In genomic region chr7:32347244-32347828, GRCh38 we compare ENCODE assay signal across 8 cellular contexts.
A peak's percentile ranks its signal among the peaks of the same experiment; 100 is the strongest.
DNase-seq lines count a peak whose midpoint lies in the region; ATAC-seq and TF ChIP-seq lines count a peak whose summit lies in the region.

No MANE protein-coding gene starts in this region.

- H3K4me3 ChIP-seq in OCI-LY7 (ENCODE audit: low read depth, low read length, poor library complexity, severe bottlenecking) (no peak overlapping the region), esophagus squamous epithelium (no peak overlapping the region)

- no peak overlapping the region for H3K27ac ChIP-seq in OCI-LY7 (ENCODE audit: low read depth, low read length, poor library complexity, severe bottlenecking)
- no peak overlapping the region for H3K27ac ChIP-seq in esophagus squamous epithelium

- no peaks in the 10 kb centered on the region for H3K79me2 ChIP-seq in OCI-LY7 (ENCODE audit: insufficient read depth, low read depth, low read length)

- DNase-seq in CD1c-positive myeloid dendritic cell (ENCODE audit: extremely low spot score) (peak; percentile 37), GM20000 (ENCODE audit: low spot score) (peak; percentile 34), OCI-LY7 (ENCODE audit: low spot score) (peak; percentile 19), esophagus squamous epithelium (lab: John Stamatoyannopoulos, UW) (no peak), NCI-H146 (lab: John Stamatoyannopoulos, UW) (no peak), cerebellar nuclear complex (lab: John Stamatoyannopoulos, UW) (no peak)
- DNase-seq in stimulated activated CD4-positive, alpha-beta T cell treated with anti-CD3 and anti-CD28 coated beads, Interleukin-12 subunit alpha, Interleukin-12 subunit beta, amount 100 ng/mL, for 4 hours: peak; percentile 11

- WGBS in esophagus squamous epithelium, 2 donors: 63 to 70% methylated on average over 2 of the region's 2 CpGs

- BruUV-seq in OCI-LY7 (replicated peaks; lab: Mats Ljungman, UMichigan): no TSS peak

- no peaks in the 10 kb centered on the region for H3K4me1 ChIP-seq in OCI-LY7 (ENCODE audit: insufficient read depth, low read length, poor library complexity, severe bottlenecking)
- H3K4me1 ChIP-seq in esophagus squamous epithelium: no peaks in the 10 kb centered on the region

- CTCF ChIA-PET in OCI-LY7 (lab: Charles Lee; ENCODE audit: unreplicated experiment): no interaction called here

- TF ChIP-seq POLR2A in esophagus squamous epithelium (IDR thresholded peaks at IDR 0.05): no peak

- no peaks in the 10 kb centered on the region for H4K20me1 ChIP-seq in OCI-LY7 (ENCODE audit: insufficient read depth, low read length)

- no peaks in the 10 kb centered on the region for H3K9me2 ChIP-seq in OCI-LY7 (ENCODE audit: insufficient read depth, low read length)

- TF ChIP-seq CTCF in GM20000 (IDR thresholded peaks at IDR 0.05; ENCODE audit: extremely low read depth, missing control alignments) (peak; percentile 63), OCI-LY7 (conservative IDR thresholded peaks at IDR 0.05; ENCODE audit: low read length) (peak; percentile 90), esophagus squamous epithelium (IDR thresholded peaks at IDR 0.05) (peak in 5 of 6 experiments; percentile 37 to 73 (median 55))

- no peaks in the 10 kb centered on the region for H3K27me3 ChIP-seq in esophagus squamous epithelium

- ATAC-seq in HG03439 (IDR thresholded peaks at IDR 0.05; ENCODE audit: unreplicated experiment): no peak

- H3K4me2 ChIP-seq in OCI-LY7 (ENCODE audit: low read length): no peak overlapping the region

- POLR2A ChIA-PET in OCI-LY7 (lab: Charles Lee): interaction anchor here (0.6 kb wide), 1 partner anchor 1560 kb away, joined by 4 read pairs; no protein-coding TSS in a partner anchor

- intact Hi-C loops in OCI-LY7 (cut with micrococcal nuclease; ENCODE audit: unreplicated experiment): loop anchor here (2.0 to 5.0 kb wide), 2 partner anchors 135 to 603 kb away; no protein-coding TSS in a partner anchor
- intact Hi-C loops in esophagus squamous epithelium (cut with DNase I): loop anchor here (10.0 kb wide), 1 partner anchor 603 kb away; no protein-coding TSS in a partner anchor

- no peak overlapping the region for H2AFZ ChIP-seq in OCI-LY7 (ENCODE audit: low read length)

- H3K36me3 ChIP-seq in OCI-LY7 (ENCODE audit: insufficient read depth, low read length): no peaks in the 10 kb centered on the region
- no peaks in the 10 kb centered on the region for H3K36me3 ChIP-seq in esophagus squamous epithelium

- no peaks in the 10 kb centered on the region for H3K9me3 ChIP-seq in OCI-LY7 (ENCODE audit: low read length)
- H3K9me3 ChIP-seq in esophagus squamous epithelium: no peaks in the 10 kb centered on the region

Comparison
In these comparisons a context has a peak if more than half of its experiments do, and no peak if none do; other contexts are left out.
1. DNase-seq: peak in CD1c-positive myeloid dendritic cell (single experiment), GM20000 (single experiment), OCI-LY7 (single experiment) and stimulated activated CD4-positive, alpha-beta T cell treated with anti-CD3 and anti-CD28 coated beads, Interleukin-12 subunit alpha, Interleukin-12 subunit beta, amount 100 ng/mL, for 4 hours (single experiment); none in esophagus squamous epithelium (single experiment), NCI-H146 (single experiment) and cerebellar nuclear complex (0 of 2).
2. Peak in every context shown above with its lines, with median percentiles within 50 percentile points of each other: CTCF ChIP-seq.